Comparison of ENCODE assay signal across 17 cellular contexts in genomic region chr10:126169899-126170298, GRCh38.
A peak's percentile ranks its signal among the peaks of the same experiment; 100 is the strongest.
DNase-seq lines count a peak whose midpoint lies in the region; ATAC-seq and TF ChIP-seq lines count a peak whose summit lies in the region.
"Had no signal": no experiment of that assay in that cellular context is flagged by ENCODE, and none has a peak within 500 bp of the region (broad histone marks: within the 10 kb centered on the region; RNA-seq: fewer than 3 reads in every experiment).

No MANE protein-coding gene starts in this region.

- H3K27me3 Mint-ChIP-seq in progenitor cell of endocrine pancreas: peaks cover 20% of the 10 kb centered on the region

- peaks cover 26% of the 10 kb centered on the region for H3K4me1 ChIP-seq in adipocyte (ENCODE audit: control insufficient read depth, insufficient read depth, low read length)

- peak overlapping the region; percentile 74 for H3K27ac Mint-ChIP-seq in progenitor cell of endocrine pancreas

- H3K4me1 Mint-ChIP-seq in progenitor cell of endocrine pancreas (ENCODE audit: low read depth): peaks cover 2% of the 10 kb centered on the region

- peak overlapping the region; percentile 37 for H3K9ac ChIP-seq in adipocyte (ENCODE audit: low read length)

- DNase-seq in adipocyte (ENCODE audit: low read depth): no peak
- peak; percentile 44 for DNase-seq in medulla oblongata (ENCODE audit: extremely low spot score)
- DNase-seq in progenitor cell of endocrine pancreas (ENCODE audit: low spot score, unreplicated experiment): no peak
- no peak for DNase-seq in NCI-H69 (lab: John Stamatoyannopoulos, UW)
- DNase-seq in H4 (ENCODE audit: low spot score): no peak
- DNase-seq in activated naive CD4-positive, alpha-beta T cell treated with anti-CD3 and anti-CD28 coated beads, Interleukin-2, amount 50 U/mL, for 16 hours: no peak
- DNase-seq: DMS 273 treated with DMSO at 0.1 percent for 48 hours, EL, HCEC 1CT, MM.1S, NCI-H1105 treated with DMSO at 0.1 percent for 48 hours, NCI-H187 treated with DMSO at 0.1 percent for 48 hours, NCI-H446, NCI-H748 treated with DMSO at 0.1 percent for 48 hours, PC-9 had no signal

- H3K36me3 ChIP-seq in adipocyte (ENCODE audit: control insufficient read depth, insufficient read depth, low read length, severe bottlenecking): no peaks in the 10 kb centered on the region

- no peak overlapping the region for H3K4me3 Mint-ChIP-seq in progenitor cell of endocrine pancreas (ENCODE audit: low read depth)

- no peaks in the 10 kb centered on the region for H3K9me3 ChIP-seq in adipocyte (ENCODE audit: control insufficient read depth, low read length)

- TF ChIP-seq CTCF in progenitor cell of endocrine pancreas (IDR thresholded peaks at IDR 0.05; ENCODE audit: unreplicated experiment): no peak

- H3K4me3 ChIP-seq in adipocyte (ENCODE audit: low read length): no peak overlapping the region
- H3K4me3 ChIP-seq: PC-9 had no signal

- no peaks in the 10 kb centered on the region for H3K9me3 Mint-ChIP-seq in progenitor cell of endocrine pancreas (ENCODE audit: low read depth)

- H3K36me3 Mint-ChIP-seq in progenitor cell of endocrine pancreas (ENCODE audit: insufficient read depth): no peaks in the 10 kb centered on the region

- no peak for ATAC-seq in GM18498 (IDR thresholded peaks at IDR 0.05; ENCODE audit: unreplicated experiment)
- ATAC-seq: HepG2 had no signal

- H3K27me3 ChIP-seq in adipocyte (replicated peaks; ENCODE audit: control insufficient read depth, insufficient read depth, low read length): no peaks in the 10 kb centered on the region
